29 cellular contexts compared by ENCODE assay signal in genomic region chr2:182018218-182018617, GRCh38. TPM values are rescaled to one million over a fixed set of nuclear protein-coding genes. Genes with fewer than 3 reads are reported as not detected.
DNase-seq lines count a peak whose midpoint lies in the region; ATAC-seq, FAIRE-seq and TF ChIP-seq lines count a peak whose summit lies in the region.
"Had no signal": no experiment of that assay in that cellular context is flagged by ENCODE, and none has a peak within 500 bp of the region (broad histone marks: within the 10 kb centered on the region; RNA-seq: fewer than 3 reads in every experiment).

No MANE protein-coding gene starts in this region.

- FAIRE-seq in bronchial epithelial cell (lab: Jason Lieb, UNC) = no peak
- FAIRE-seq: GM12892 had no signal

- peaks cover 6% of the 10 kb centered on the region for H3K4me1 ChIP-seq in foreskin keratinocyte
- no peaks in the 10 kb centered on the region for H3K4me1 ChIP-seq in uterus
- H3K4me1 ChIP-seq: colonic mucosa, left lung, Peyer's patch had no signal

- no peaks in the 10 kb centered on the region for H3K4me1 Mint-ChIP-seq in immature natural killer cell
- H3K4me1 Mint-ChIP-seq: CD4-positive, CD25-positive, alpha-beta regulatory T cell; nephron had no signal

- DNase-seq in AG10803 (ENCODE audit: low read depth) (peak; percentile 24), bronchial epithelial cell (ENCODE audit: low read depth) (peak; percentile 63), foreskin keratinocyte (peak in 1 of 2 donors; percentile 20), uterus (no peak), immature natural killer cell (no peak)
- DNase-seq in activated T-cell treated with anti-CD3 and anti-CD28 coated beads, Interleukin-2, amount 50 U/mL, for 1 hour = no peak
- DNase-seq: activated B cell treated with CpG ODN at 0.5 μM for 24 hours; activated CD4-positive, alpha-beta T cell treated with anti-CD3 and anti-CD28 coated beads, Interleukin-2, amount 50 U/mL, for 48 hours; activated naive CD4-positive, alpha-beta T cell; activated T-cell treated with anti-CD3 and anti-CD28 coated beads for 4 hours; anterior cingulate cortex; CD4-positive, CD25-positive, alpha-beta regulatory T cell; colonic mucosa; DMS 273 treated with DMSO at 0.1 percent for 48 hours; left lung; midbrain; NCI-H1105; NCI-H2029 treated with DMSO at 0.1 percent for 48 hours; NCI-H510A; Peyer's patch; stimulated activated CD4-positive, alpha-beta T cell treated with anti-CD3 and anti-CD28 coated beads, Interleukin-1b, Interleukin-23, amount 100 ng/mL, for 48 hours; T-helper 9 cell had no signal

- H3K4me3 Mint-ChIP-seq in immature natural killer cell = no peak overlapping the region
- H3K4me3 Mint-ChIP-seq: activated B cell treated with CpG ODN at 0.5 μM for 24 hours; CD4-positive, CD25-positive, alpha-beta regulatory T cell; nephron; stimulated activated memory B cell treated with anti-CD40 and anti-IgM and Interleukin-4, amounts not matched to agents 10 μg/mL and 1 μg/mL and 100 μg/mL, for 72 hours had no signal

- peaks cover 11 to 35% (median 15%) of the 10 kb centered on the region in 6 donors for H3K9me3 Mint-ChIP-seq in immature natural killer cell

- H3K27me3 Mint-ChIP-seq in immature natural killer cell (ENCODE audit: low read depth in 3 of 3) = no peaks in the 10 kb centered on the region
- H3K27me3 Mint-ChIP-seq: CD4-positive, CD25-positive, alpha-beta regulatory T cell; stimulated activated memory B cell treated with anti-CD40 and anti-IgM and Interleukin-4, amounts not matched to agents 10 μg/mL and 1 μg/mL and 100 μg/mL, for 72 hours had no signal

- no peak for TF ChIP-seq POLR2A in uterus (IDR thresholded peaks at IDR 0.05)

- peak; percentile 17 for ATAC-seq in foreskin keratinocyte
- no peak for ATAC-seq in HG03460 (IDR thresholded peaks at IDR 0.05; ENCODE audit: unreplicated experiment)
- ATAC-seq: gastroesophageal sphincter; left lung; stimulated activated memory B cell treated with anti-CD40 and anti-IgM and Interleukin-4, amounts not matched to agents 10 μg/mL and 1 μg/mL and 100 μg/mL, for 72 hours had no signal

- TF ChIP-seq CTCF in AG10803 (conservative IDR thresholded peaks at IDR 0.05; ENCODE audit: low read length) (no peak), bronchial epithelial cell (IDR thresholded peaks at IDR 0.05; ENCODE audit: insufficient read depth, low read length, severe bottlenecking) (no peak), foreskin keratinocyte (conservative IDR thresholded peaks at IDR 0.05) (no peak), uterus (IDR thresholded peaks at IDR 0.05) (no peak)

- no peaks in the 10 kb centered on the region for H3K36me3 Mint-ChIP-seq in immature natural killer cell
- H3K36me3 Mint-ChIP-seq: CD4-positive, CD25-positive, alpha-beta regulatory T cell; stimulated activated memory B cell treated with anti-CD40 and anti-IgM and Interleukin-4, amounts not matched to agents 10 μg/mL and 1 μg/mL and 100 μg/mL, for 72 hours had no signal

- H3K27ac Mint-ChIP-seq in immature natural killer cell = no peak overlapping the region
- H3K27ac Mint-ChIP-seq: activated B cell treated with CpG ODN at 0.5 μM for 24 hours; CD4-positive, CD25-positive, alpha-beta regulatory T cell; nephron; stimulated activated memory B cell treated with anti-CD40 and anti-IgM and Interleukin-4, amounts not matched to agents 10 μg/mL and 1 μg/mL and 100 μg/mL, for 72 hours had no signal

- H3K36me3 ChIP-seq in bronchial epithelial cell (ENCODE audit: control insufficient read depth, insufficient read depth, low read length) (no peaks in the 10 kb centered on the region), uterus (no peaks in the 10 kb centered on the region)
- H3K36me3 ChIP-seq: colonic mucosa, gastroesophageal sphincter, left lung, Peyer's patch had no signal

- H3K27me3 ChIP-seq in bronchial epithelial cell (ENCODE audit: control insufficient read depth, insufficient read depth, low read length) = no peaks in the 10 kb centered on the region
- H3K27me3 ChIP-seq in foreskin keratinocyte = no peaks in the 10 kb centered on the region
- no peaks in the 10 kb centered on the region for H3K27me3 ChIP-seq in uterus
- H3K27me3 ChIP-seq: colonic mucosa, gastroesophageal sphincter, left lung, Peyer's patch had no signal

- no peak overlapping the region for H3K4me3 ChIP-seq in AG10803 (ENCODE audit: low read length)
- H3K4me3 ChIP-seq in bronchial epithelial cell (ENCODE audit: low read depth, low read length) = no peak overlapping the region
- H3K4me3 ChIP-seq in uterus = no peak overlapping the region
- H3K4me3 ChIP-seq: colonic mucosa, gastroesophageal sphincter, left lung, Peyer's patch had no signal

- no peak for TF ChIP-seq RAD21 in Ishikawa (IDR thresholded peaks at IDR 0.05; ENCODE audit: low read depth)

- no peaks in the 10 kb centered on the region for H3K9me3 ChIP-seq in uterus
- H3K9me3 ChIP-seq: colonic mucosa, Peyer's patch had no signal

- TF ChIP-seq EP300 in Ishikawa (IDR thresholded peaks at IDR 0.05; ENCODE audit: borderline replicate concordance) = no peak

- intact Hi-C loops in uterus (cut with DNase I; ENCODE audit: low total_unique reads) = no loop called here

- H3K27ac ChIP-seq in foreskin keratinocyte = no peak overlapping the region
- H3K27ac ChIP-seq in uterus = no peak overlapping the region
- H3K27ac ChIP-seq: colonic mucosa, gastroesophageal sphincter, left lung, Peyer's patch had no signal

TF ChIP-seq in Ishikawa, 13 proteins besides CTCF, POLR2A, EP300 and RAD21:
- TF ChIP-seq TEAD4 (IDR thresholded peaks at IDR 0.05) = peak; percentile 44
- no peak for TF ChIP-seq NFIC (IDR thresholded peaks at IDR 0.05)
- TF ChIP-seq FOXM1 (IDR thresholded peaks at IDR 0.05; ENCODE audit: borderline replicate concordance, low read depth) = no peak

RNA-seq across cellular contexts. Expression of gene PPP1R1C, which starts 32.6 kb away (rescaled TPM):
- total RNA-seq in bronchial epithelial cell (2.1 and 2.7 TPM in 2 replicates), foreskin keratinocyte (7.3 and 8.1 TPM in 2 replicates), uterus (10 to 100 TPM in 1 of 4 donors, 1 to 10 TPM in 1, not detected in 2; 1.1 to 27.4 TPM)
- polyA plus RNA-seq in foreskin keratinocyte (6.9 and 9.2 TPM in 2 replicates), immature natural killer cell (not detected)
- total RNA-seq: activated B cell treated with CpG ODN at 0.5 μM for 24 hours; CD4-positive, CD25-positive, alpha-beta regulatory T cell; colonic mucosa; HT-29; Peyer's patch had no signal
- polyA plus RNA-seq: CD4-positive, CD25-positive, alpha-beta regulatory T cell had no signal

Comparison
In these comparisons a context has a peak if more than half of its experiments do, and no peak if none do; other contexts are left out.
1. DNase-seq: peak in AG10803 (single experiment) and bronchial epithelial cell (single experiment); none in uterus (0 of 2), activated T-cell treated with anti-CD3 and anti-CD28 coated beads, Interleukin-2, amount 50 U/mL, for 1 hour (single experiment) and immature natural killer cell (0 of 3).